ENCODE assay signal across 17 cellular contexts in genomic region chr4:90950385-90950841, GRCh38.
A peak's percentile ranks its signal among the peaks of the same experiment; 100 is the strongest.
DNase-seq lines count a peak whose midpoint lies in the region; ATAC-seq lines count a peak whose summit lies in the region.
"Had no signal": no experiment of that assay in that cellular context is flagged by ENCODE, and none has a peak within 500 bp of the region (broad histone marks: within the 10 kb centered on the region; RNA-seq: fewer than 3 reads in every experiment).

No MANE protein-coding gene starts in this region.

- no peak overlapping the region for H3K4me3 ChIP-seq in mesenchymal stem cell (ENCODE audit: insufficient read depth in 1 of 2, low read depth in 1 of 2, low read length in 2 of 2)
- H3K4me3 ChIP-seq: BLaER1 treated with 17β-estradiol and CSF1 and Interleukin-3, amounts not matched to agents 10 nM and 100 nM; HAP-1; skin epidermis had no signal

- H2BK5ac ChIP-seq in mesenchymal stem cell (ENCODE audit: low read depth, low read length, poor library complexity, severe bottlenecking), result no peak overlapping the region

- H2BK120ac ChIP-seq in mesenchymal stem cell (ENCODE audit: low read depth, low read length), result no peak overlapping the region

- peaks cover 2% of the 10 kb centered on the region for H3K9me3 Mint-ChIP-seq in activated CD4-positive, alpha-beta T cell treated with anti-CD3 and anti-CD28 coated beads, Interleukin-2, amount 10 ng/mL, durations not matched to agents 7 days and 5 days

- H4K91ac ChIP-seq in mesenchymal stem cell (ENCODE audit: low read length), result no peak overlapping the region

- no peaks in the 10 kb centered on the region for H3K9me3 ChIP-seq in mesenchymal stem cell (ENCODE audit: control insufficient read depth, low read length)
- H3K9me3 ChIP-seq in T-helper 17 cell (ENCODE audit: control insufficient read depth, low read length, poor library complexity, severe bottlenecking), result no peaks in the 10 kb centered on the region
- H3K9me3 ChIP-seq: BLaER1 treated with 17β-estradiol and CSF1 and Interleukin-3, amounts not matched to agents 10 nM and 100 nM; HAP-1 had no signal

- H3K4me3 Mint-ChIP-seq in activated CD4-positive, alpha-beta T cell treated with anti-CD3 and anti-CD28 coated beads, Interleukin-2, amount 10 ng/mL, durations not matched to agents 7 days and 5 days, result no peak overlapping the region
- no peak overlapping the region for H3K4me3 Mint-ChIP-seq in T-helper 17 cell
- H3K4me3 Mint-ChIP-seq: activated T-helper 17 cell treated with anti-CD3 and anti-CD28 coated beads, Interleukin-2, amount 50 U/mL, for 72 hours; natural killer cell treated with Interleukin-12 subunit alpha and Interleukin-12 subunit beta and Interleukin-15 and Interleukin-18, amount 100 ng/mL, for 72 hours had no signal

- no peak overlapping the region for H3K9ac ChIP-seq in mesenchymal stem cell (ENCODE audit: low read length)
- H3K9ac ChIP-seq: BLaER1 treated with 17β-estradiol and CSF1 and Interleukin-3, amounts not matched to agents 10 nM and 100 nM had no signal

- H3K27me3 ChIP-seq in mesenchymal stem cell (ENCODE audit: control insufficient read depth in 1 of 2, insufficient read depth in 1 of 2, low read length in 2 of 2), result no peaks in the 10 kb centered on the region
- H3K27me3 ChIP-seq: BLaER1 treated with 17β-estradiol and CSF1 and Interleukin-3, amounts not matched to agents 10 nM and 100 nM had no signal

- H3K4me1 Mint-ChIP-seq in activated CD4-positive, alpha-beta T cell treated with anti-CD3 and anti-CD28 coated beads, Interleukin-2, amount 10 ng/mL, durations not matched to agents 7 days and 5 days, result no peaks in the 10 kb centered on the region
- H3K4me1 Mint-ChIP-seq in T-helper 17 cell, result no peaks in the 10 kb centered on the region
- H3K4me1 Mint-ChIP-seq: activated T-helper 17 cell treated with anti-CD3 and anti-CD28 coated beads, Interleukin-2, amount 50 U/mL, for 72 hours had no signal

- H3K14ac ChIP-seq in mesenchymal stem cell (ENCODE audit: low read length in 2 of 2), result no peak overlapping the region

- H3K4me1 ChIP-seq in mesenchymal stem cell (ENCODE audit: control insufficient read depth, insufficient read depth, low read depth, low read length), result no peaks in the 10 kb centered on the region
- H3K4me1 ChIP-seq: BLaER1 treated with 17β-estradiol and CSF1 and Interleukin-3, amounts not matched to agents 10 nM and 100 nM; HAP-1 had no signal

- H3K27me3 Mint-ChIP-seq in activated CD4-positive, alpha-beta T cell treated with anti-CD3 and anti-CD28 coated beads, Interleukin-2, amount 10 ng/mL, durations not matched to agents 7 days and 5 days, result no peaks in the 10 kb centered on the region
- no peaks in the 10 kb centered on the region for H3K27me3 Mint-ChIP-seq in T-helper 17 cell
- H3K27me3 Mint-ChIP-seq: activated T-helper 17 cell treated with anti-CD3 and anti-CD28 coated beads, Interleukin-2, amount 50 U/mL, for 72 hours; natural killer cell treated with Interleukin-12 subunit alpha and Interleukin-12 subunit beta and Interleukin-15 and Interleukin-18, amount 100 ng/mL, for 72 hours had no signal

- WGBS in mesenchymal stem cell, result 74% methylated on average over 5 of the region's 7 CpGs

- H3K27ac ChIP-seq in mesenchymal stem cell (ENCODE audit: low read length, poor library complexity, severe bottlenecking), result no peak overlapping the region
- H3K27ac ChIP-seq: BLaER1 treated with 17β-estradiol and CSF1 and Interleukin-3, amounts not matched to agents 10 nM and 100 nM; skin epidermis had no signal

- H2AK5ac ChIP-seq in mesenchymal stem cell (ENCODE audit: low read length, severe bottlenecking), result no peak overlapping the region

- H4K8ac ChIP-seq in mesenchymal stem cell (ENCODE audit: low read length), result no peak overlapping the region

- DNase-seq in DMS153 (lab: John Stamatoyannopoulos, UW), result peak; percentile 78
- DNase-seq in NCI-H1092 treated with DMSO at 0.1 percent for 48 hours (lab: John Stamatoyannopoulos, UW), result peak; percentile 66
- peak; percentile 42 for DNase-seq in SK-N-DZ (ENCODE audit: low spot score)
- peak; percentile 9 for DNase-seq in mesenchymal stem cell
- DNase-seq in NCI-H2227 treated with DMSO at 0.1 percent for 48 hours (lab: John Stamatoyannopoulos, UW), result no peak
- no peak for DNase-seq in activated CD4-positive, alpha-beta T cell treated with anti-CD3 and anti-CD28 coated beads, Interleukin-2, amount 10 ng/mL, durations not matched to agents 7 days and 5 days
- DNase-seq in T-helper 17 cell, result no peak
- DNase-seq: activated CD4-positive, alpha-beta T cell treated with anti-CD3 and anti-CD28 coated beads, Interleukin-2, amount 50 U/mL, for 48 hours; effector memory CD4-positive, alpha-beta T cell; GDM1; NCI-H1105 treated with DMSO at 0.1 percent for 48 hours had no signal

- no peak overlapping the region for H2BK12ac ChIP-seq in mesenchymal stem cell (ENCODE audit: low read length in 2 of 2)

- no peak overlapping the region for H3K18ac ChIP-seq in mesenchymal stem cell (ENCODE audit: low read depth in 1 of 2, low read length in 2 of 2)

- H3K4me2 ChIP-seq in mesenchymal stem cell (ENCODE audit: low read length, poor library complexity, severe bottlenecking), result no peak overlapping the region
- H3K4me2 ChIP-seq: BLaER1 treated with 17β-estradiol and CSF1 and Interleukin-3, amounts not matched to agents 10 nM and 100 nM had no signal

- no peak for ATAC-seq in T-helper 17 cell
- ATAC-seq in GM21515 (IDR thresholded peaks at IDR 0.05; ENCODE audit: unreplicated experiment), result no peak
- ATAC-seq: activated T-helper 17 cell treated with anti-CD3 and anti-CD28 coated beads, Interleukin-2, amount 50 U/mL, for 72 hours; natural killer cell treated with Interleukin-12 subunit alpha and Interleukin-12 subunit beta and Interleukin-15 and Interleukin-18, amount 100 ng/mL, for 72 hours had no signal

- no peak overlapping the region for H3K4ac ChIP-seq in mesenchymal stem cell (ENCODE audit: low read depth in 1 of 2, low read length in 2 of 2)

- no peak overlapping the region for H3K23ac ChIP-seq in mesenchymal stem cell (ENCODE audit: low read length in 2 of 2)

- H3K36me3 Mint-ChIP-seq in activated CD4-positive, alpha-beta T cell treated with anti-CD3 and anti-CD28 coated beads, Interleukin-2, amount 10 ng/mL, durations not matched to agents 7 days and 5 days (ENCODE audit: low read depth), result no peaks in the 10 kb centered on the region
- H3K36me3 Mint-ChIP-seq in T-helper 17 cell (ENCODE audit: low read depth), result no peaks in the 10 kb centered on the region
- H3K36me3 Mint-ChIP-seq: natural killer cell treated with Interleukin-12 subunit alpha and Interleukin-12 subunit beta and Interleukin-15 and Interleukin-18, amount 100 ng/mL, for 72 hours had no signal

- H2BK15ac ChIP-seq in mesenchymal stem cell (ENCODE audit: low read depth, poor library complexity, severe bottlenecking), result no peak overlapping the region

- no peaks in the 10 kb centered on the region for H3K79me1 ChIP-seq in mesenchymal stem cell (replicated peaks; ENCODE audit: low read length, poor library complexity, severe bottlenecking)

- CTCF ChIA-PET in activated CD4-positive, alpha-beta T cell treated with anti-CD3 and anti-CD28 coated beads, Interleukin-2, amount 10 ng/mL, durations not matched to agents 7 days and 5 days (lab: Charles Lee), result no interaction called here

- POLR2A ChIA-PET in activated CD4-positive, alpha-beta T cell treated with anti-CD3 and anti-CD28 coated beads, Interleukin-2, amount 10 ng/mL, durations not matched to agents 7 days and 5 days (lab: Charles Lee), result no interaction called here

- no peak overlapping the region for H2AFZ ChIP-seq in mesenchymal stem cell (ENCODE audit: low read depth, low read length)

- no peaks in the 10 kb centered on the region for H3K36me3 ChIP-seq in mesenchymal stem cell (ENCODE audit: control insufficient read depth in 1 of 2, insufficient read depth in 2 of 2, low read depth in 1 of 2, low read length in 2 of 2)
- H3K36me3 ChIP-seq: BLaER1 treated with 17β-estradiol and CSF1 and Interleukin-3, amounts not matched to agents 10 nM and 100 nM; HAP-1 had no signal

- no peak overlapping the region for H3K27ac Mint-ChIP-seq in activated CD4-positive, alpha-beta T cell treated with anti-CD3 and anti-CD28 coated beads, Interleukin-2, amount 10 ng/mL, durations not matched to agents 7 days and 5 days
- H3K27ac Mint-ChIP-seq in T-helper 17 cell, result no peak overlapping the region
- H3K27ac Mint-ChIP-seq: activated T-helper 17 cell treated with anti-CD3 and anti-CD28 coated beads, Interleukin-2, amount 50 U/mL, for 72 hours; natural killer cell treated with Interleukin-12 subunit alpha and Interleukin-12 subunit beta and Interleukin-15 and Interleukin-18, amount 100 ng/mL, for 72 hours had no signal

Comparison
In these comparisons a context has a peak if more than half of its experiments do, and no peak if none do; other contexts are left out.
1. DNase-seq: peak in DMS153 (single experiment), NCI-H1092 treated with DMSO at 0.1 percent for 48 hours (single experiment), SK-N-DZ (single experiment) and mesenchymal stem cell (single experiment); none in NCI-H2227 treated with DMSO at 0.1 percent for 48 hours (single experiment), activated CD4-positive, alpha-beta T cell treated with anti-CD3 and anti-CD28 coated beads, Interleukin-2, amount 10 ng/mL, durations not matched to agents 7 days and 5 days (single experiment) and T-helper 17 cell (0 of 3).